1 cellular context compared by ENCODE assay signal in genomic region chr5:160155017-160155725, GRCh38.
TF ChIP-seq lines count a peak whose summit lies in the region.

No MANE protein-coding gene starts in this region.

TF ChIP-seq in WTC11, 78 proteins besides CTCF, POLR2A, EP300 and RAD21 (continued from another document):
- TF ChIP-seq CDX4 (CRISPR knock-in tag; IDR thresholded peaks at IDR 0.05; ENCODE audit: borderline replicate concordance) (no peak), NFATC4 (CRISPR knock-in tag; IDR thresholded peaks at IDR 0.05) (no peak)
